Comparison of ENCODE assay signal across 28 cellular contexts in the genomic region with DNA sequence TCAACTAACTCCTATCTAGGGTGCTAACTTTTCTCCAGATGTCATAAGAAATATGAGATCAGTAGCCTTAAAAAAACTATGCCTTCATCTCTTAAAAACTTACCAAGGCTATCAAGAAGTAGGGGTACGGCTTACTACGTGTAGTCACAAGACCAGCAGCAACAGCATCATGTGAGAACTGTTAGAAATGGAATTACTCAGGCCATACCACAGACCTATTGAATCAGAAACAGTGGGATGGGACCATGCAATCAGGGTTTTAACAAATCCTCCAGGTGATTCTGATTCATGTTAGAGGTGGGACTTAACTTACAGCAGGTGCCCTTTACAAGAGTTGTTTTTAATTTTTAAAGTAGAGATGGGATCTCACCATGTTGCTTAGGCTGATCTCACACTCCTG. TPM values are rescaled to one million over a fixed set of nuclear protein-coding genes. Genes with fewer than 3 reads are reported as not detected.
A peak's percentile ranks its signal among the peaks of the same experiment; 100 is the strongest.
DNase-seq lines count a peak whose midpoint lies in the region; ATAC-seq, FAIRE-seq and TF ChIP-seq lines count a peak whose summit lies in the region.
"Had no signal": no experiment of that assay in that cellular context is flagged by ENCODE, and none has a peak within 500 bp of the region (broad histone marks: within the 10 kb centered on the region; RNA-seq: fewer than 3 reads in every experiment).

No MANE protein-coding gene starts in this region.

- H3K27ac ChIP-seq in left lung: no peak overlapping the region
- H3K27ac ChIP-seq: RWPE1 had no signal

- no peaks in the 10 kb centered on the region for H3K9me3 ChIP-seq in left lung

- no peaks in the 10 kb centered on the region for H3K27me3 ChIP-seq in bronchial epithelial cell (ENCODE audit: control insufficient read depth, insufficient read depth, low read length)
- H3K27me3 ChIP-seq in left lung: peaks cover 0 to 4% of the 10 kb centered on the region in 2 donors

- DNase-seq in activated naive CD8-positive, alpha-beta T cell treated with anti-CD3 and anti-CD28 coated beads, Interleukin-2, amount 50 U/mL, for 24 hours: no peak
- no peak for DNase-seq in activated naive CD8-positive, alpha-beta T cell treated with anti-CD3 and anti-CD28 coated beads for 36 hours
- DNase-seq in bronchial epithelial cell (ENCODE audit: low read depth) (peak; percentile 31), retinal pigment epithelial cell (ENCODE audit: low read depth) (peak; percentile 20), left lung (no peak), head of caudate nucleus (no peak), C1 segment of cervical spinal cord (lab: John Stamatoyannopoulos, UW) (no peak)
- DNase-seq: Calu3; CD8-positive, alpha-beta memory T cell; Karpas-422; NCI-H1092; NCI-H1417 treated with DMSO at 0.1 percent for 48 hours; NCI-H1694 treated with DMSO at 0.1 percent for 48 hours; NCI-H2081; NCI-H2227 treated with DMSO at 0.1 percent for 48 hours; NCI-H69; SHP77 had no signal

- H3K4me3 ChIP-seq in bronchial epithelial cell (ENCODE audit: low read depth, low read length): no peak overlapping the region
- no peak overlapping the region for H3K4me3 ChIP-seq in retinal pigment epithelial cell (ENCODE audit: low read length)
- no peak overlapping the region for H3K4me3 ChIP-seq in left lung

- peak; percentile 67 for ATAC-seq in activated naive CD8-positive, alpha-beta T cell treated with anti-CD3 and anti-CD28 coated beads, Interleukin-2, amount 50 U/mL, for 24 hours
- no peak for ATAC-seq in left lung
- ATAC-seq: HepG2, Panc1 had no signal

- peaks cover 7% of the 10 kb centered on the region for H3K27me3 Mint-ChIP-seq in activated naive CD8-positive, alpha-beta T cell treated with anti-CD3 and anti-CD28 coated beads, Interleukin-2, amount 50 U/mL, for 24 hours
- no peaks in the 10 kb centered on the region for H3K27me3 Mint-ChIP-seq in activated naive CD8-positive, alpha-beta T cell treated with anti-CD3 and anti-CD28 coated beads for 36 hours

- H3K9me3 Mint-ChIP-seq in activated naive CD8-positive, alpha-beta T cell treated with anti-CD3 and anti-CD28 coated beads, Interleukin-2, amount 50 U/mL, for 24 hours: no peaks in the 10 kb centered on the region
- no peaks in the 10 kb centered on the region for H3K9me3 Mint-ChIP-seq in activated naive CD8-positive, alpha-beta T cell treated with anti-CD3 and anti-CD28 coated beads for 36 hours
- H3K9me3 Mint-ChIP-seq: CD14-positive monocyte; CD8-positive, alpha-beta memory T cell had no signal

- no peak overlapping the region for H3K27ac Mint-ChIP-seq in activated naive CD8-positive, alpha-beta T cell treated with anti-CD3 and anti-CD28 coated beads, Interleukin-2, amount 50 U/mL, for 24 hours
- H3K27ac Mint-ChIP-seq in activated naive CD8-positive, alpha-beta T cell treated with anti-CD3 and anti-CD28 coated beads for 36 hours: no peak overlapping the region
- H3K27ac Mint-ChIP-seq: B cell; CD14-positive monocyte; CD8-positive, alpha-beta memory T cell had no signal

- FAIRE-seq in bronchial epithelial cell (lab: Jason Lieb, UNC): no peak
- FAIRE-seq: GM18507, H54, HepG2 had no signal

- H3K4me3 Mint-ChIP-seq in activated naive CD8-positive, alpha-beta T cell treated with anti-CD3 and anti-CD28 coated beads, Interleukin-2, amount 50 U/mL, for 24 hours: no peak overlapping the region
- H3K4me3 Mint-ChIP-seq in activated naive CD8-positive, alpha-beta T cell treated with anti-CD3 and anti-CD28 coated beads for 36 hours: no peak overlapping the region
- H3K4me3 Mint-ChIP-seq: B cell; CD14-positive monocyte; CD8-positive, alpha-beta memory T cell had no signal

- TF ChIP-seq CTCF in bronchial epithelial cell (IDR thresholded peaks at IDR 0.05; ENCODE audit: insufficient read depth, low read length, severe bottlenecking) (no peak), retinal pigment epithelial cell (conservative IDR thresholded peaks at IDR 0.05; ENCODE audit: low read depth, low read length) (no peak), left lung (IDR thresholded peaks at IDR 0.05) (no peak)

- intact Hi-C loops in left lung (cut with DNase I) (no loop called here), head of caudate nucleus (cut with DNase I) (no loop called here)

- peaks cover 9% of the 10 kb centered on the region for H3K4me1 Mint-ChIP-seq in activated naive CD8-positive, alpha-beta T cell treated with anti-CD3 and anti-CD28 coated beads, Interleukin-2, amount 50 U/mL, for 24 hours
- H3K4me1 Mint-ChIP-seq in activated naive CD8-positive, alpha-beta T cell treated with anti-CD3 and anti-CD28 coated beads for 36 hours: peaks cover 5% of the 10 kb centered on the region

- no peaks in the 10 kb centered on the region for H3K36me3 Mint-ChIP-seq in activated naive CD8-positive, alpha-beta T cell treated with anti-CD3 and anti-CD28 coated beads, Interleukin-2, amount 50 U/mL, for 24 hours (ENCODE audit: low read depth)
- no peaks in the 10 kb centered on the region for H3K36me3 Mint-ChIP-seq in activated naive CD8-positive, alpha-beta T cell treated with anti-CD3 and anti-CD28 coated beads for 36 hours
- H3K36me3 Mint-ChIP-seq: CD14-positive monocyte; CD8-positive, alpha-beta memory T cell had no signal

- H3K4me1 ChIP-seq in left lung: peaks cover 0 to 6% of the 10 kb centered on the region in 2 donors

- peaks cover 1% of the 10 kb centered on the region for H3K36me3 ChIP-seq in bronchial epithelial cell (ENCODE audit: control insufficient read depth, insufficient read depth, low read length)
- no peaks in the 10 kb centered on the region for H3K36me3 ChIP-seq in left lung

RNA-seq across cellular contexts. Expression of a gene that starts 4.6 kb away (rescaled TPM):
- total RNA-seq in activated naive CD8-positive, alpha-beta T cell treated with anti-CD3 and anti-CD28 coated beads for 36 hours: not detected
- 4.0 and 12.4 TPM in 2 replicates for total RNA-seq in bronchial epithelial cell
- not detected for total RNA-seq in left lung
- total RNA-seq: B cell, HepG2, OCI-LY7, SK-MEL-5 had no signal

RNA-seq across cellular contexts. Expression of a gene that starts 37.2 kb away (rescaled TPM):
- not detected for total RNA-seq in activated naive CD8-positive, alpha-beta T cell treated with anti-CD3 and anti-CD28 coated beads for 36 hours
- not detected in 2 replicates for total RNA-seq in bronchial epithelial cell
- not detected for total RNA-seq in left lung
- total RNA-seq: B cell; Calu3; CD8-positive, alpha-beta memory T cell; HepG2; HT1080; NCI-H460; OCI-LY7; SK-MEL-5 had no signal

Comparison
In these comparisons a context has a peak if more than half of its experiments do, and no peak if none do; other contexts are left out.
1. DNase-seq: peak in bronchial epithelial cell (single experiment) and retinal pigment epithelial cell (single experiment); none in activated naive CD8-positive, alpha-beta T cell treated with anti-CD3 and anti-CD28 coated beads, Interleukin-2, amount 50 U/mL, for 24 hours (single experiment), activated naive CD8-positive, alpha-beta T cell treated with anti-CD3 and anti-CD28 coated beads for 36 hours (single experiment), left lung (0 of 2), head of caudate nucleus (0 of 42) and C1 segment of cervical spinal cord (0 of 14).